ENCODE assay signal across 13 cellular contexts in the genomic region with DNA sequence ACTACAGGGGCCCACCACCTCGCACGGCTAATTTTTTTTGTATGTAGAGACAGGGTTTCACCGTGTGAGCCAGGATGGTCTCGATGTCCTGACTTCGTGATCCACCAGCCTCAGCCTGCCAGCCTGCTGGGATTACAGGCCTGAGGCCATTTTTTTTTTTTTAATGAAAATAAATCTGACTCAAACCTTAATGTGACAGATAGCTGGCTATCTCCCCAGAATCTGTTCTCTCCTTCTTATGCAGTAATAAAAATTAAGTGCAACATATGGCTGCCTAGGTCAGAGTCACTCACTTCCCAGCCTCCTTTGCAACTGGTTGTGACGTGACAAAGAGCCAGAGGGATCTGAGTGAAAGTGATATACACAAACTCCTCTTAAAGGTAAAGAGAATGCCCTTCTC. TPM values are rescaled to one million over a fixed set of nuclear protein-coding genes. Genes with fewer than 3 reads are reported as not detected.
DNase-seq lines count a peak whose midpoint lies in the region; ATAC-seq and TF ChIP-seq lines count a peak whose summit lies in the region.
"Had no signal": no experiment of that assay in that cellular context is flagged by ENCODE, and none has a peak within 500 bp of the region (broad histone marks: within the 10 kb centered on the region; RNA-seq: fewer than 3 reads in every experiment).

No MANE protein-coding gene starts in this region.

- in situ Hi-C loops in astrocyte of the cerebellum (cut with HindIII; ENCODE audit: low sequenced_read_pairs), result no loop called here

- TF ChIP-seq CTCF in astrocyte of the cerebellum (IDR thresholded peaks at IDR 0.05; ENCODE audit: low read depth, low read length, missing control alignments) (no peak), nephron (IDR thresholded peaks at IDR 0.05; ENCODE audit: unreplicated experiment in 3 of 3) (no peak)

- H3K9me3 Mint-ChIP-seq in nephron, result peaks cover 7% of the 10 kb centered on the region

- H3K79me2 ChIP-seq in Karpas-422 (ENCODE audit: low read length), result peaks cover 81% of the 10 kb centered on the region

- no peak for ATAC-seq in T-helper 17 cell

- no peaks in the 10 kb centered on the region for H3K9me2 ChIP-seq in Karpas-422 (replicated peaks; ENCODE audit: insufficient read depth, low read length)

- H3K4me3 Mint-ChIP-seq in nephron, result no peak overlapping the region
- no peak overlapping the region for H3K4me3 Mint-ChIP-seq in T-helper 17 cell

- peak; percentile 91 for DNase-seq in EH (ENCODE audit: low read depth)
- DNase-seq in NCI-H1694 treated with DMSO at 0.1 percent for 48 hours (lab: John Stamatoyannopoulos, UW), result peak; percentile 97
- DNase-seq in astrocyte of the cerebellum (ENCODE audit: low read depth), result peak; percentile 13
- no peak for DNase-seq in T-helper 17 cell
- no peak for DNase-seq in Karpas-422
- no peak for DNase-seq in NCI-H1417 treated with DMSO at 0.1 percent for 48 hours (lab: John Stamatoyannopoulos, UW)
- DNase-seq in AML-193 (lab: John Stamatoyannopoulos, UW), result no peak
- DNase-seq: activated CD4-positive, CD25-positive, alpha-beta regulatory T cell; Caco-2; KG1; retina; SHP77 had no signal

- H3K9ac ChIP-seq in Karpas-422 (ENCODE audit: low read length), result no peak overlapping the region

- H3K27ac Mint-ChIP-seq in nephron, result peak overlapping the region; percentile 88 to 93 (median 93)
- no peak overlapping the region for H3K27ac Mint-ChIP-seq in T-helper 17 cell

- H3K27me3 Mint-ChIP-seq in nephron (ENCODE audit: low read depth), result no peaks in the 10 kb centered on the region
- no peaks in the 10 kb centered on the region for H3K27me3 Mint-ChIP-seq in T-helper 17 cell

- peaks cover 13% of the 10 kb centered on the region for H3K4me1 ChIP-seq in Karpas-422 (ENCODE audit: low read length)
- H3K4me1 ChIP-seq: Caco-2 had no signal

- no peaks in the 10 kb centered on the region for H4K20me1 ChIP-seq in Karpas-422 (ENCODE audit: insufficient read depth, low read depth, low read length)

- H3K4me3 ChIP-seq in astrocyte of the cerebellum (ENCODE audit: low read depth, low read length), result no peak overlapping the region
- H3K4me3 ChIP-seq in Karpas-422 (ENCODE audit: low read length), result no peak overlapping the region

- no peak overlapping the region for H3K27ac ChIP-seq in Karpas-422 (ENCODE audit: low read length)

- H3K9me3 ChIP-seq in T-helper 17 cell (ENCODE audit: control insufficient read depth, low read length, poor library complexity, severe bottlenecking), result peaks cover 3% of the 10 kb centered on the region
- peaks cover 10% of the 10 kb centered on the region for H3K9me3 ChIP-seq in Karpas-422 (ENCODE audit: low read length)
- H3K9me3 ChIP-seq: Caco-2 had no signal

- no peak overlapping the region for H2AFZ ChIP-seq in Karpas-422 (ENCODE audit: low read length)

- no peak overlapping the region for H3K4me2 ChIP-seq in Karpas-422 (ENCODE audit: low read depth, low read length, poor library complexity, severe bottlenecking)

- peaks cover 32% of the 10 kb centered on the region for H3K36me3 ChIP-seq in Karpas-422 (ENCODE audit: insufficient read depth, low read length)

- H3K36me3 Mint-ChIP-seq in nephron (ENCODE audit: low read depth) (peaks cover 51% of the 10 kb centered on the region), T-helper 17 cell (ENCODE audit: low read depth) (peaks cover 7% of the 10 kb centered on the region)

- H3K27me3 ChIP-seq in Karpas-422 (ENCODE audit: low read length), result no peaks in the 10 kb centered on the region

- H3K4me1 Mint-ChIP-seq in nephron, result peaks cover 20% of the 10 kb centered on the region
- H3K4me1 Mint-ChIP-seq in T-helper 17 cell, result peaks cover 3% of the 10 kb centered on the region

RNA-seq across cellular contexts. Expression of a gene that starts 53.0 kb away (rescaled TPM):
- total RNA-seq in T-helper 17 cell, result 10 to 100 TPM; 40.0 to 40.8 TPM
- 29.2 and 53.8 TPM in 2 replicates for total RNA-seq in Karpas-422 (2014; rRNA removed; shearing (Covaris generic); ENCODE audit: low replicate concordance)

Comparison
In these comparisons a context has a peak if more than half of its experiments do, and no peak if none do; other contexts are left out.
1. DNase-seq: peak in EH (single experiment), NCI-H1694 treated with DMSO at 0.1 percent for 48 hours (single experiment) and astrocyte of the cerebellum (single experiment); none in T-helper 17 cell (0 of 3), Karpas-422 (single experiment), NCI-H1417 treated with DMSO at 0.1 percent for 48 hours (single experiment) and AML-193 (0 of 2).